1 cellular context compared by ENCODE assay signal in genomic region chr19:37692956-37693660, GRCh38.
TF ChIP-seq lines count a peak whose summit lies in the region.

No MANE protein-coding gene starts in this region.

TF ChIP-seq in GM12878, 131 proteins besides CTCF, POLR2A, EP300 and RAD21:
- TF ChIP-seq, protein P1, sequence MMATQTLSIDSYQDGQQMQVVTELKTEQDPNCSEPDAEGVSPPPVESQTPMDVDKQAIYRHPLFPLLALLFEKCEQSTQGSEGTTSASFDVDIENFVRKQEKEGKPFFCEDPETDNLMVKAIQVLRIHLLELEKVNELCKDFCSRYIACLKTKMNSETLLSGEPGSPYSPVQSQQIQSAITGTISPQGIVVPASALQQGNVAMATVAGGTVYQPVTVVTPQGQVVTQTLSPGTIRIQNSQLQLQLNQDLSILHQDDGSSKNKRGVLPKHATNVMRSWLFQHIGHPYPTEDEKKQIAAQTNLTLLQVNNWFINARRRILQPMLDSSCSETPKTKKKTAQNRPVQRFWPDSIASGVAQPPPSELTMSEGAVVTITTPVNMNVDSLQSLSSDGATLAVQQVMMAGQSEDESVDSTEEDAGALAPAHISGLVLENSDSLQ (IDR thresholded peaks at IDR 0.05): peak; percentile 53; the same call in 1 of the 2 replicates
- no peak for TF ChIP-seq NR2F1 (conservative IDR thresholded peaks at IDR 0.05)
